In genomic region chr15:89576417-89576773, GRCh38 we compare ENCODE assay signal across 8 cellular contexts. TPM values are rescaled to one million over a fixed set of nuclear protein-coding genes. Genes with fewer than 3 reads are reported as not detected.
A peak's percentile ranks its signal among the peaks of the same experiment; 100 is the strongest.
DNase-seq lines count a peak whose midpoint lies in the region; ATAC-seq and TF ChIP-seq lines count a peak whose summit lies in the region.

No MANE protein-coding gene starts in this region.

- H3K9me3 ChIP-seq in thoracic aorta: no peaks in the 10 kb centered on the region

- no peak overlapping the region for H3K27ac ChIP-seq in thoracic aorta

- peak overlapping the region; percentile 2 for H3K27ac Mint-ChIP-seq in activated T-cell treated with anti-CD3 and anti-CD28 coated beads, Interleukin-2, amount 50 U/mL, for 72 hours

- no peak for ATAC-seq in activated T-cell treated with anti-CD3 and anti-CD28 coated beads, Interleukin-2, amount 50 U/mL, for 72 hours (replicated peaks in 1 of 2)
- no peak for ATAC-seq in thoracic aorta (ENCODE audit: insufficient number of reproducible peaks, low FRiP score, low read depth)

- H3K27me3 ChIP-seq in thoracic aorta (replicated peaks; ENCODE audit: insufficient read depth): no peaks in the 10 kb centered on the region

- peaks cover 7 to 10% of the 10 kb centered on the region in 2 donors for H3K4me1 ChIP-seq in thoracic aorta (ENCODE audit: control insufficient read depth in 1 of 2, low read depth in 2 of 2)

- peaks cover 42% of the 10 kb centered on the region for H3K4me1 Mint-ChIP-seq in activated T-cell treated with anti-CD3 and anti-CD28 coated beads, Interleukin-2, amount 50 U/mL, for 72 hours (ENCODE audit: low read depth)

- no peaks in the 10 kb centered on the region for H3K9me3 Mint-ChIP-seq in activated T-cell treated with anti-CD3 and anti-CD28 coated beads, Interleukin-2, amount 50 U/mL, for 72 hours

- no peaks in the 10 kb centered on the region for H3K36me3 ChIP-seq in thoracic aorta

- DNase-seq in activated T-cell treated with anti-CD3 and anti-CD28 coated beads, Interleukin-2, amount 50 U/mL, for 72 hours: no peak
- no peak for DNase-seq in activated T-cell treated with anti-CD3 and anti-CD28 coated beads, Interleukin-2, amount 50 U/mL, for 1 hour
- DNase-seq in glomerular visceral epithelial cell (ENCODE audit: extremely low spot score) (peak; percentile 21), thoracic aorta (ENCODE audit: low spot score) (no peak), NCI-H1436 treated with DMSO at 0.1 percent for 48 hours (lab: John Stamatoyannopoulos, UW) (no peak), mesenteric fat pad (ENCODE audit: low spot score) (no peak)
- no peak for DNase-seq in activated CD8-positive, alpha-beta memory T cell treated with anti-CD3 and anti-CD28 coated beads for 24 hours

- TF ChIP-seq CTCF in WI38 (IDR thresholded peaks at IDR 0.05; ENCODE audit: low read depth, low read length): no peak
- no peak for TF ChIP-seq CTCF in thoracic aorta (IDR thresholded peaks at IDR 0.05)

- peaks cover 10% of the 10 kb centered on the region for H3K27me3 Mint-ChIP-seq in activated T-cell treated with anti-CD3 and anti-CD28 coated beads, Interleukin-2, amount 50 U/mL, for 72 hours (ENCODE audit: low read depth)

- H3K36me3 Mint-ChIP-seq in activated T-cell treated with anti-CD3 and anti-CD28 coated beads, Interleukin-2, amount 50 U/mL, for 72 hours (ENCODE audit: insufficient read depth in 2 of 2): peaks cover 8 to 27% of the 10 kb centered on the region in 2 donors

- H3K4me3 ChIP-seq in WI38 (ENCODE audit: low read depth, low read length) (peak overlapping the region; percentile 93), thoracic aorta (peak overlapping the region; percentile 70)

- H3K4me3 Mint-ChIP-seq in activated T-cell treated with anti-CD3 and anti-CD28 coated beads, Interleukin-2, amount 50 U/mL, for 72 hours: peak overlapping the region; percentile 79 to 94

RNA-seq across cellular contexts. Expression of gene TICRR, which starts 1.1 kb away (rescaled TPM):
- total RNA-seq in activated T-cell treated with anti-CD3 and anti-CD28 coated beads, Interleukin-2, amount 50 U/mL, for 72 hours: 10 to 100 TPM; 18.5 to 23.4 TPM
- total RNA-seq in thoracic aorta (not detected), mesenteric fat pad (not detected)

Comparison
In these comparisons a context has a peak if more than half of its experiments do, and no peak if none do; other contexts are left out.
1. RNA of gene TICRR, which starts 1.1 kb away (total RNA-seq): 18.5 to 23.4 TPM in activated T-cell treated with anti-CD3 and anti-CD28 coated beads, Interleukin-2, amount 50 U/mL, for 72 hours; not detected in thoracic aorta and not detected in mesenteric fat pad (single experiment); every median in the first group is over 10 times any median in the second.